In genomic region chr3:117674321-117674720, GRCh38 we compare ENCODE assay signal across 25 cellular contexts.
"Had no signal": no experiment of that assay in that cellular context is flagged by ENCODE, and none has a peak within 500 bp of the region (broad histone marks: within the 10 kb centered on the region; RNA-seq: fewer than 3 reads in every experiment).

No MANE protein-coding gene starts in this region.

- H3K27me3 ChIP-seq: ovary, right atrium auricular region, right lobe of liver, tibial nerve, uterus had no signal

- H3K27ac Mint-ChIP-seq: mesothelial cell of epicardium; naive thymus-derived CD4-positive, alpha-beta T cell; natural killer cell treated with Interleukin-12 subunit alpha and Interleukin-12 subunit beta and Interleukin-15 and Interleukin-18, amount 100 ng/mL, for 72 hours; progenitor cell of endocrine pancreas; stimulated activated memory B cell treated with anti-CD40 and anti-IgM and Interleukin-4, amounts not matched to agents 10 μg/mL and 1 μg/mL and 100 μg/mL, for 72 hours; stimulated activated naive CD8-positive, alpha-beta T cell treated with anti-CD3 and anti-CD28 coated beads, Interleukin-15, amount 100 ng/mL, for 72 hours; type B pancreatic cell had no signal

- DNase-seq: hippocampal formation; kidney glomerular epithelial cell; left cardiac atrium; lower lobe of right lung; mammary epithelial cell; naive thymus-derived CD4-positive, alpha-beta T cell; ovary; right lobe of liver; stimulated activated CD4-positive, alpha-beta T cell treated with anti-CD3 and anti-CD28 coated beads, Interleukin-1b, Interleukin-23, amount 100 ng/mL, for 48 hours; stimulated activated CD4-positive, alpha-beta T cell treated with anti-CD3 and anti-CD28 coated beads, Interleukin-2, amount 100 ng/mL, for 48 hours; stimulated activated CD4-positive, alpha-beta T cell treated with anti-CD3 and anti-CD28 coated beads, Interleukin-4, amount 100 ng/mL, for 4 hours; stimulated activated CD8-positive, alpha-beta memory T cell treated with anti-CD3 and anti-CD28 coated beads, Interleukin-4, amount 100 ng/mL, for 48 hours; stimulated activated naive CD4-positive, alpha-beta T cell treated with Interleukin-2 at 50 U/mL for 16 hours; stimulated activated naive CD8-positive, alpha-beta T cell treated with anti-CD3 and anti-CD28 coated beads, Interleukin-15, amount 100 ng/mL, for 72 hours; substantia nigra; uterus had no signal

- H3K9me3 ChIP-seq: lower lobe of right lung, ovary, right atrium auricular region, right lobe of liver, tibial nerve, uterus had no signal

- H3K4me3 Mint-ChIP-seq: mesothelial cell of epicardium; naive thymus-derived CD4-positive, alpha-beta T cell; natural killer cell treated with Interleukin-12 subunit alpha and Interleukin-12 subunit beta and Interleukin-15 and Interleukin-18, amount 100 ng/mL, for 72 hours; stimulated activated memory B cell treated with anti-CD40 and anti-IgM and Interleukin-4, amounts not matched to agents 10 μg/mL and 1 μg/mL and 100 μg/mL, for 72 hours; stimulated activated naive CD8-positive, alpha-beta T cell treated with anti-CD3 and anti-CD28 coated beads, Interleukin-15, amount 100 ng/mL, for 72 hours; type B pancreatic cell had no signal

- H3K9me3 Mint-ChIP-seq: mesothelial cell of epicardium; stimulated activated memory B cell treated with anti-CD40 and anti-IgM and Interleukin-4, amounts not matched to agents 10 μg/mL and 1 μg/mL and 100 μg/mL, for 72 hours; type B pancreatic cell had no signal

- H3K4me1 Mint-ChIP-seq: naive thymus-derived CD4-positive, alpha-beta T cell; stimulated activated memory B cell treated with anti-CD40 and anti-IgM and Interleukin-4, amounts not matched to agents 10 μg/mL and 1 μg/mL and 100 μg/mL, for 72 hours; stimulated activated naive CD8-positive, alpha-beta T cell treated with anti-CD3 and anti-CD28 coated beads, Interleukin-15, amount 100 ng/mL, for 72 hours had no signal

- H3K36me3 ChIP-seq: lower lobe of right lung, ovary, right atrium auricular region, right lobe of liver, tibial nerve, uterus had no signal

- H3K4me2 ChIP-seq: smooth muscle cell had no signal

- H3K36me3 Mint-ChIP-seq: mesothelial cell of epicardium; naive thymus-derived CD4-positive, alpha-beta T cell; natural killer cell treated with Interleukin-12 subunit alpha and Interleukin-12 subunit beta and Interleukin-15 and Interleukin-18, amount 100 ng/mL, for 72 hours; stimulated activated memory B cell treated with anti-CD40 and anti-IgM and Interleukin-4, amounts not matched to agents 10 μg/mL and 1 μg/mL and 100 μg/mL, for 72 hours; type B pancreatic cell had no signal

- H3K4me1 ChIP-seq: lower lobe of right lung, right atrium auricular region, right lobe of liver, tibial nerve, uterus had no signal

- ATAC-seq: left cardiac atrium; left lobe of liver; lower lobe of right lung; naive thymus-derived CD4-positive, alpha-beta T cell; natural killer cell treated with Interleukin-12 subunit alpha and Interleukin-12 subunit beta and Interleukin-15 and Interleukin-18, amount 100 ng/mL, for 72 hours; right lobe of liver; stimulated activated memory B cell treated with anti-CD40 and anti-IgM and Interleukin-4, amounts not matched to agents 10 μg/mL and 1 μg/mL and 100 μg/mL, for 72 hours; stimulated activated naive CD8-positive, alpha-beta T cell treated with anti-CD3 and anti-CD28 coated beads, Interleukin-15, amount 100 ng/mL, for 72 hours had no signal

- H3K27me3 Mint-ChIP-seq: naive thymus-derived CD4-positive, alpha-beta T cell; natural killer cell treated with Interleukin-12 subunit alpha and Interleukin-12 subunit beta and Interleukin-15 and Interleukin-18, amount 100 ng/mL, for 72 hours; stimulated activated memory B cell treated with anti-CD40 and anti-IgM and Interleukin-4, amounts not matched to agents 10 μg/mL and 1 μg/mL and 100 μg/mL, for 72 hours; stimulated activated naive CD8-positive, alpha-beta T cell treated with anti-CD3 and anti-CD28 coated beads, Interleukin-15, amount 100 ng/mL, for 72 hours; type B pancreatic cell had no signal

- H3K4me3 ChIP-seq: lower lobe of right lung, ovary, right atrium auricular region, right lobe of liver, smooth muscle cell, tibial nerve, uterus had no signal

- H3K27ac ChIP-seq: lower lobe of right lung, ovary, right atrium auricular region, right lobe of liver, tibial nerve, uterus had no signal
